14 cellular contexts compared by ENCODE assay signal in genomic region chr13:34216251-34216650, GRCh38.
DNase-seq lines count a peak whose midpoint lies in the region; TF ChIP-seq lines count a peak whose summit lies in the region.
"Had no signal": no experiment of that assay in that cellular context is flagged by ENCODE, and none has a peak within 500 bp of the region (broad histone marks: within the 10 kb centered on the region; RNA-seq: fewer than 3 reads in every experiment).

No MANE protein-coding gene starts in this region.

- H3K4me3 ChIP-seq in adipocyte (ENCODE audit: low read length) (no peak overlapping the region), fibroblast of villous mesenchyme (ENCODE audit: low read depth, low read length) (no peak overlapping the region)
- H3K4me3 ChIP-seq: BLaER1, HAP-1 had no signal

- H3K9me3 ChIP-seq in adipocyte (ENCODE audit: control insufficient read depth, low read length), result no peaks in the 10 kb centered on the region
- H3K9me3 ChIP-seq: BLaER1, HAP-1 had no signal

- H3K36me3 ChIP-seq in adipocyte (ENCODE audit: control insufficient read depth, insufficient read depth, low read length, severe bottlenecking), result no peaks in the 10 kb centered on the region
- H3K36me3 ChIP-seq: BLaER1, HAP-1 had no signal

- H3K4me1 ChIP-seq in adipocyte (ENCODE audit: control insufficient read depth, insufficient read depth, low read length), result peaks cover 4% of the 10 kb centered on the region
- H3K4me1 ChIP-seq: HAP-1 had no signal

- no peaks in the 10 kb centered on the region for H3K27me3 ChIP-seq in adipocyte (replicated peaks; ENCODE audit: control insufficient read depth, insufficient read depth, low read length)
- H3K27me3 ChIP-seq: BLaER1 had no signal

- peak; percentile 15 for DNase-seq in adipocyte (ENCODE audit: low read depth)
- peak; percentile 12 for DNase-seq in fibroblast of peridontal ligament (ENCODE audit: extremely low read depth)
- DNase-seq in fibroblast of villous mesenchyme (ENCODE audit: low read depth), result peak; percentile 5
- DNase-seq in NCI-H82 treated with DMSO at 0.1 percent for 48 hours (lab: John Stamatoyannopoulos, UW; ENCODE audit: unreplicated experiment), result no peak
- no peak for DNase-seq in stimulated activated CD4-positive, alpha-beta T cell treated with anti-CD3 and anti-CD28 coated beads, Interleukin-2, amount 100 ng/mL, for 48 hours
- DNase-seq in CD1c-positive myeloid dendritic cell (ENCODE audit: extremely low spot score), result no peak
- DNase-seq: CD4-positive, alpha-beta T cell; DMS 273 treated with DMSO at 0.1 percent for 48 hours; DMS53; DMS79 treated with DMSO at 0.1 percent for 48 hours; GOT3; HFFc6 had no signal

- no peak overlapping the region for H3K9ac ChIP-seq in adipocyte (ENCODE audit: low read length)
- H3K9ac ChIP-seq: BLaER1 had no signal

- no peak for TF ChIP-seq CTCF in fibroblast of villous mesenchyme (IDR thresholded peaks at IDR 0.05; ENCODE audit: insufficient read depth, low read depth, low read length)

Comparison
In these comparisons a context has a peak if more than half of its experiments do, and no peak if none do; other contexts are left out.
1. DNase-seq: peak in adipocyte (single experiment), fibroblast of peridontal ligament (single experiment) and fibroblast of villous mesenchyme (single experiment); none in NCI-H82 treated with DMSO at 0.1 percent for 48 hours (single experiment), stimulated activated CD4-positive, alpha-beta T cell treated with anti-CD3 and anti-CD28 coated beads, Interleukin-2, amount 100 ng/mL, for 48 hours (0 of 2) and CD1c-positive myeloid dendritic cell (single experiment).